28 cellular contexts compared by ENCODE assay signal in the genomic region with DNA sequence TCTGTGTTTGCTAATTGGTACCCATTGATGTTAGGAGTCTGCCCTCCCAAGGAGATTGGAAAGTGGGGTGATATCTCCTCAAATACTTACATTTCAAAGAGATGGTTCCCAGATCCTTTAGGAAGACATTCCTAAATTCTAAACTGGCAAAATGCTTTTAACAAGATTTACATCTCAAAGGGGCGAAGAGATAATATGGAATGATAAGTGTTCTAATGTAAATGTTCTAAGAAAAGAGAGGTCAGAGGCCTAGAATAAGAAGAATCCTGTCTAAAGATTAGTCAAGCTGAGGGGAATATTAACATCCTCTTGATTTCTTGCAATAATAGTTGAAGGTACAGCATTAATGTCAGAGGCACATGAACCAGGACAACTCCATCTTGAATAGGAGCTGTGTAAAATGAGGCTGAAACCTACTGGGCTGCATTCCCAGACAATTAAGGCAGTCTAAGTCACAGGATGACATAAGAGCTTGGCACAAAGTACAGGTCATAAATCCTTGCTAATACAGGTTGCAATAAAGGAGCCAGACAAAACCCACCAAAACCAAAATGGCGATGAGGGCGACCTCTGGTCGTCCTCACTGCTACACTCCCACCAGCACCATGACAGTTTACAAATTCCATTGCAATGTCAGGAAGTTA.
DNase-seq lines count a peak whose midpoint lies in the region; TF ChIP-seq lines count a peak whose summit lies in the region.
"Had no signal": no experiment of that assay in that cellular context is flagged by ENCODE, and none has a peak within 500 bp of the region (broad histone marks: within the 10 kb centered on the region; RNA-seq: fewer than 3 reads in every experiment).

No MANE protein-coding gene starts in this region.

- H4K20me1 ChIP-seq in Karpas-422 (ENCODE audit: insufficient read depth, low read depth, low read length), result no peaks in the 10 kb centered on the region

- no peaks in the 10 kb centered on the region for H3K36me3 Mint-ChIP-seq in CD4-positive, alpha-beta memory T cell
- H3K36me3 Mint-ChIP-seq: brain had no signal

- no peak overlapping the region for H3K4me2 ChIP-seq in Karpas-422 (ENCODE audit: low read depth, low read length, poor library complexity, severe bottlenecking)

- in situ Hi-C loops in astrocyte of the spinal cord (cut with HindIII; ENCODE audit: low sequenced_read_pairs), result no loop called here

- peaks cover 3 to 9% (median 5%) of the 10 kb centered on the region in 8 donors for H3K9me3 Mint-ChIP-seq in CD4-positive, alpha-beta memory T cell
- H3K9me3 Mint-ChIP-seq: brain, nephron progenitor cell had no signal

- H3K4me1 ChIP-seq in HUES6 (ENCODE audit: control insufficient read depth, insufficient read depth, low read length) (peaks cover 30% of the 10 kb centered on the region), Karpas-422 (ENCODE audit: low read length) (no peaks in the 10 kb centered on the region)
- H3K4me1 ChIP-seq in CD4-positive, alpha-beta memory T cell (ENCODE audit: insufficient read depth, low read length), result no peaks in the 10 kb centered on the region
- H3K4me1 ChIP-seq: esophagus squamous epithelium, gastrocnemius medialis, HAP-1, testis had no signal

- no peaks in the 10 kb centered on the region for H3K4me1 Mint-ChIP-seq in CD4-positive, alpha-beta memory T cell
- H3K4me1 Mint-ChIP-seq: activated CD4-positive, alpha-beta memory T cell treated with anti-CD3 and anti-CD28 coated beads, Interleukin-2, amount 10 ng/mL, durations not matched to agents 7 days and 5 days; nephron progenitor cell had no signal

- peak; percentile 36 for DNase-seq in A172 (ENCODE audit: low spot score)
- peak; percentile 65 for DNase-seq in astrocyte of the spinal cord (ENCODE audit: low read depth, low spot score)
- peak; percentile 1 for DNase-seq in kidney epithelial cell (ENCODE audit: low read depth)
- no peak for DNase-seq in CD4-positive, alpha-beta memory T cell
- DNase-seq in Karpas-422, result no peak
- DNase-seq in AG20443 (ENCODE audit: low spot score), result no peak
- DNase-seq in NCI-H1105 (lab: John Stamatoyannopoulos, UW), result no peak
- DNase-seq: activated CD4-positive, alpha-beta memory T cell treated with anti-CD3 and anti-CD28 coated beads, Interleukin-2, amount 10 ng/mL, durations not matched to agents 7 days and 5 days; activated CD4-positive, alpha-beta T cell treated with anti-CD3 and anti-CD28 coated beads for 1 hour; activated CD8-positive, alpha-beta memory T cell treated with anti-CD3 and anti-CD28 coated beads, Interleukin-2, amount 50 U/mL, for 4 hours; activated naive CD4-positive, alpha-beta T cell treated with Interleukin-2 at 50 U/mL for 16 hours; cerebellar nuclear complex; dermis blood vessel endothelial cell; DND-41; esophagus squamous epithelium; gastrocnemius medialis; NCI-H1694 treated with DMSO at 0.1 percent for 48 hours; NCI-H82; nephron progenitor cell; ovary; small intestine; stimulated activated naive CD8-positive, alpha-beta T cell treated with anti-CD3 and anti-CD28 coated beads, Interleukin-15, Interleukin-2, amounts not matched to agents 100 U/mL and 50 U/mL, for 24 hours; T-helper 2 cell; testis had no signal

- POLR2A ChIA-PET in CD4-positive, alpha-beta memory T cell (lab: Charles Lee; ENCODE audit: partially characterized antibody), result no interaction called here

- H3K27me3 Mint-ChIP-seq in CD4-positive, alpha-beta memory T cell, result no peaks in the 10 kb centered on the region
- H3K27me3 Mint-ChIP-seq: activated CD4-positive, alpha-beta memory T cell treated with anti-CD3 and anti-CD28 coated beads, Interleukin-2, amount 10 ng/mL, durations not matched to agents 7 days and 5 days; brain had no signal

- intact Hi-C loops in CD4-positive, alpha-beta memory T cell (cut with micrococcal nuclease), result no loop called here

- H3K79me2 ChIP-seq in Karpas-422 (ENCODE audit: low read length), result no peaks in the 10 kb centered on the region

- H3K27ac Mint-ChIP-seq in CD4-positive, alpha-beta memory T cell, result no peak overlapping the region
- H3K27ac Mint-ChIP-seq: activated CD4-positive, alpha-beta memory T cell treated with anti-CD3 and anti-CD28 coated beads, Interleukin-2, amount 10 ng/mL, durations not matched to agents 7 days and 5 days; brain; nephron progenitor cell had no signal

- H2AFZ ChIP-seq in Karpas-422 (ENCODE audit: low read length), result no peak overlapping the region

- H3K36me3 ChIP-seq in HUES6 (ENCODE audit: control insufficient read depth, insufficient read depth, low read length) (no peaks in the 10 kb centered on the region), kidney epithelial cell (ENCODE audit: control insufficient read depth, insufficient read depth, low read length) (no peaks in the 10 kb centered on the region), Karpas-422 (ENCODE audit: insufficient read depth, low read length) (no peaks in the 10 kb centered on the region)
- H3K36me3 ChIP-seq in CD4-positive, alpha-beta memory T cell (ENCODE audit: insufficient read depth, low read length), result no peaks in the 10 kb centered on the region
- H3K36me3 ChIP-seq: esophagus squamous epithelium, gastrocnemius medialis, HAP-1, ovary had no signal

- no peaks in the 10 kb centered on the region for H3K27me3 ChIP-seq in HUES6 (ENCODE audit: control insufficient read depth, insufficient read depth, low read length)
- no peaks in the 10 kb centered on the region for H3K27me3 ChIP-seq in kidney epithelial cell (ENCODE audit: control insufficient read depth, insufficient read depth, low read length)
- no peaks in the 10 kb centered on the region for H3K27me3 ChIP-seq in CD4-positive, alpha-beta memory T cell (ENCODE audit: insufficient read depth, low read length)
- H3K27me3 ChIP-seq in Karpas-422 (ENCODE audit: low read length), result no peaks in the 10 kb centered on the region
- H3K27me3 ChIP-seq: esophagus squamous epithelium, gastrocnemius medialis, ovary, testis had no signal

- TF ChIP-seq CTCF in astrocyte of the spinal cord (IDR thresholded peaks at IDR 0.05; ENCODE audit: low read depth, low read length) (no peak), kidney epithelial cell (IDR thresholded peaks at IDR 0.05; ENCODE audit: insufficient read depth, low read length, poor library complexity, severe bottlenecking) (no peak)

- H3K9ac ChIP-seq in HUES6 (ENCODE audit: low read length), result no peak overlapping the region
- H3K9ac ChIP-seq in Karpas-422 (ENCODE audit: low read length), result no peak overlapping the region

- H3K27ac ChIP-seq in HUES6 (ENCODE audit: low read depth, low read length) (0 out of 2 replicates have a peak overlapping the region, but pooled peaks have one; percentile 14), Karpas-422 (ENCODE audit: low read length) (no peak overlapping the region)
- H3K27ac ChIP-seq in CD4-positive, alpha-beta memory T cell (ENCODE audit: low read depth, low read length), result no peak overlapping the region
- H3K27ac ChIP-seq: esophagus squamous epithelium, gastrocnemius medialis, ovary, testis had no signal

- no peak overlapping the region for H3K4me3 ChIP-seq in HUES6 (ENCODE audit: low read depth, low read length)
- no peak overlapping the region for H3K4me3 ChIP-seq in astrocyte of the spinal cord (ENCODE audit: low read depth, low read length)
- H3K4me3 ChIP-seq in kidney epithelial cell (ENCODE audit: low read depth, low read length), result no peak overlapping the region
- no peak overlapping the region for H3K4me3 ChIP-seq in CD4-positive, alpha-beta memory T cell (ENCODE audit: low read length in 2 of 2)
- no peak overlapping the region for H3K4me3 ChIP-seq in Karpas-422 (ENCODE audit: low read length)
- H3K4me3 ChIP-seq: esophagus squamous epithelium, gastrocnemius medialis, HAP-1, lung, ovary, testis had no signal

- H3K9me3 ChIP-seq in HUES6 (ENCODE audit: control insufficient read depth, insufficient read depth, low read depth, low read length) (no peaks in the 10 kb centered on the region), Karpas-422 (ENCODE audit: low read length) (peaks cover 5% of the 10 kb centered on the region)
- H3K9me3 ChIP-seq in CD4-positive, alpha-beta memory T cell (ENCODE audit: control insufficient read depth in 1 of 2, low read length in 2 of 2), result no peaks in the 10 kb centered on the region
- H3K9me3 ChIP-seq: esophagus squamous epithelium, gastrocnemius medialis, HAP-1, ovary, testis had no signal

- no peaks in the 10 kb centered on the region for H3K9me2 ChIP-seq in Karpas-422 (replicated peaks; ENCODE audit: insufficient read depth, low read length)

- no peak overlapping the region for H3K4me3 Mint-ChIP-seq in CD4-positive, alpha-beta memory T cell
- H3K4me3 Mint-ChIP-seq: activated CD4-positive, alpha-beta memory T cell treated with anti-CD3 and anti-CD28 coated beads, Interleukin-2, amount 10 ng/mL, durations not matched to agents 7 days and 5 days; brain; nephron progenitor cell had no signal

- CTCF ChIA-PET in CD4-positive, alpha-beta memory T cell (lab: Charles Lee; ENCODE audit: partially characterized antibody), result no interaction called here

Comparison
In these comparisons a context has a peak if more than half of its experiments do, and no peak if none do; other contexts are left out.
1. DNase-seq: peak in A172 (single experiment), astrocyte of the spinal cord (single experiment) and kidney epithelial cell (single experiment); none in CD4-positive, alpha-beta memory T cell (0 of 5), Karpas-422 (single experiment), AG20443 (single experiment) and NCI-H1105 (single experiment).